In genomic region chr6:15948930-15949900, GRCh38 we compare ENCODE assay signal across 11 cellular contexts.
DNase-seq lines count a peak whose midpoint lies in the region; ATAC-seq, FAIRE-seq and TF ChIP-seq lines count a peak whose summit lies in the region.
"Had no signal": no experiment of that assay in that cellular context is flagged by ENCODE, and none has a peak within 500 bp of the region (broad histone marks: within the 10 kb centered on the region; RNA-seq: fewer than 3 reads in every experiment).

No MANE protein-coding gene starts in this region.

- no peak overlapping the region for H3K9ac ChIP-seq in H1 (replicated peaks in 1 of 4; ENCODE audit: extremely low read depth in 1 of 4, low read depth in 3 of 4, low read length in 3 of 4)

- H3K56ac ChIP-seq in H1 (replicated peaks; ENCODE audit: insufficient read length, low read depth, low read length), result no peak overlapping the region

- no peaks in the 10 kb centered on the region for H3K36me3 ChIP-seq in H1 (ENCODE audit: control insufficient read depth in 2 of 4, insufficient read depth in 4 of 4, low read length in 3 of 4)

- no peak overlapping the region for H3K23ac ChIP-seq in H1 (ENCODE audit: insufficient read length)

- ATAC-seq in HG02870 (IDR thresholded peaks at IDR 0.05; ENCODE audit: unreplicated experiment), result no peak
- ATAC-seq in activated CD4-positive, CD25-positive, alpha-beta regulatory T cell treated with anti-CD3 and anti-CD28 coated beads, Interleukin-2, amount 50 U/mL, for 24 hours, result no peak
- ATAC-seq in GM18909 (IDR thresholded peaks at IDR 0.05; ENCODE audit: poor library complexity, unreplicated experiment), result no peak
- ATAC-seq: HCT116 had no signal

- no peak overlapping the region for H2BK12ac ChIP-seq in H1 (ENCODE audit: low read depth, low read length)

- H3K18ac ChIP-seq in H1 (ENCODE audit: extremely low read depth, low read length), result no peak overlapping the region

- CTCF ChIA-PET in H1 (lab: Charles Lee; ENCODE audit: partially characterized antibody), result interaction anchor here (0.6 to 1.6 kb wide), 2 partner anchors 54 to 57 kb away, joined by 3 read pairs; no protein-coding TSS in a partner anchor

- no peak for TF ChIP-seq RAD21 in H1 (IDR thresholded peaks at IDR 0.05 in 1 of 2, conservative IDR thresholded peaks at IDR 0.05 in 1 of 2; ENCODE audit: low read depth in 2 of 2, low read length in 2 of 2)

- H2BK120ac ChIP-seq in H1 (replicated peaks; ENCODE audit: low read depth, low read length), result no peak overlapping the region

- no peak overlapping the region for H3K4me2 ChIP-seq in H1 (ENCODE audit: insufficient read depth in 1 of 2, low read depth in 2 of 2, low read length in 2 of 2)

- H4K8ac ChIP-seq in H1 (ENCODE audit: extremely low read depth, insufficient read depth, low read length), result no peak overlapping the region

- no peaks in the 10 kb centered on the region for H3K79me2 ChIP-seq in H1 (ENCODE audit: control insufficient read depth in 1 of 2, insufficient read depth in 2 of 2, low read length in 2 of 2)

- no peak overlapping the region for H2AK5ac ChIP-seq in H1 (ENCODE audit: low read depth, low read length)

- no peak for TF ChIP-seq CTCF in H1 (IDR thresholded peaks at IDR 0.05; ENCODE audit: control extremely low read depth in 1 of 3, insufficient read depth in 1 of 3, low read depth in 1 of 3, low read length in 3 of 3)

- H2BK5ac ChIP-seq in H1 (ENCODE audit: low read depth, low read length), result no peak overlapping the region

- H2BK20ac ChIP-seq in H1 (ENCODE audit: low read length), result no peak overlapping the region

- no peak overlapping the region for H3K4ac ChIP-seq in H1 (replicated peaks; ENCODE audit: insufficient read length, low read depth, low read length)

- H3K4me1 ChIP-seq in H1 (replicated peaks in 1 of 4; ENCODE audit: control insufficient read depth in 3 of 4, insufficient read depth in 4 of 4, low read length in 3 of 4), result peaks cover 2 to 18% (median 8%) of the 10 kb centered on the region in 4 experiments; a peak in 5 of 7 replicates

- H4K91ac ChIP-seq in H1 (replicated peaks; ENCODE audit: insufficient read length, low read length), result no peak overlapping the region

- H3K27me3 ChIP-seq in H1 (replicated peaks in 1 of 4; ENCODE audit: control insufficient read depth in 3 of 4, extremely low read depth in 1 of 4, insufficient read depth in 3 of 4, low read length in 3 of 4), result no peaks in the 10 kb centered on the region

- H4K5ac ChIP-seq in H1 (ENCODE audit: insufficient read length, low read depth, low read length), result no peak overlapping the region

- H2BK15ac ChIP-seq in H1 (ENCODE audit: low read length), result no peak overlapping the region

- POLR2A ChIA-PET in H1 (lab: Charles Lee; ENCODE audit: partially characterized antibody), result no interaction called here

- no peak overlapping the region for H3K27ac ChIP-seq in H1 (ENCODE audit: low read depth, low read length)

- WGBS in H1 (ENCODE audit: extremely low coverage in 1 of 2, insufficient coverage in 1 of 2, insufficient read length in 1 of 2, insufficient replicate concordance in 2 of 2, low coverage in 1 of 2, low lambda C conversion rate in 2 of 2, missing lambda C conversion rate in 1 of 2), 2 experiments, result 77% methylated on average over 10 of the region's 10 CpGs; no CpG with 5 or more reads in 1 of the 2 experiments

- FAIRE-seq in H1 (lab: Jason Lieb, UNC), result no peak

- H4K20me1 ChIP-seq in H1 (replicated peaks in 1 of 2; ENCODE audit: control insufficient read depth in 1 of 2, insufficient read depth in 2 of 2, low read length in 2 of 2), result no peaks in the 10 kb centered on the region

- H2AFZ ChIP-seq in H1 (ENCODE audit: low read length), result peak overlapping the region; percentile 85

- H3K23me2 ChIP-seq in H1 (ENCODE audit: low read depth, low read length), result no peaks in the 10 kb centered on the region

- TF ChIP-seq EP300 in H1 (IDR thresholded peaks at IDR 0.05; ENCODE audit: borderline replicate concordance in 1 of 2, low read depth in 2 of 2, low read length in 2 of 2), result no peak

- no peak overlapping the region for H3K14ac ChIP-seq in H1 (ENCODE audit: insufficient read length)

- no peaks in the 10 kb centered on the region for H3K9me3 ChIP-seq in H1 (ENCODE audit: insufficient read depth in 2 of 2, low read depth in 1 of 2, low read length in 1 of 2)

- no peaks in the 10 kb centered on the region for H3K79me1 ChIP-seq in H1 (ENCODE audit: low read depth, low read length)

- DNase-seq in HT1080 (ENCODE audit: low read depth) (peak; percentile 74), NCI-H345 treated with DMSO at 0.1 percent for 48 hours (lab: John Stamatoyannopoulos, UW; ENCODE audit: unreplicated experiment) (peak; percentile 71), H1 (ENCODE audit: low read depth in 1 of 2, low spot score in 2 of 2) (no peak), retina (peak; percentile 34), T-helper 1 cell (no peak)
- DNase-seq: caudate nucleus, KBM-7 had no signal

- H3K4me3 ChIP-seq in H1 (ENCODE audit: extremely low read depth in 1 of 4, insufficient read depth in 2 of 4, low read depth in 3 of 4, low read length in 4 of 4), result no peak overlapping the region

- no peak for TF ChIP-seq POLR2A in H1 (IDR thresholded peaks at IDR 0.05; ENCODE audit: control extremely low read depth in 1 of 2, low read depth in 2 of 2, low read length in 2 of 2)

TF ChIP-seq in H1, 55 proteins besides CTCF, POLR2A, EP300 and RAD21:
- TF ChIP-seq SIN3A (conservative IDR thresholded peaks at IDR 0.05 in 1 of 2, IDR thresholded peaks at IDR 0.05 in 1 of 2; ENCODE audit: low read depth in 1 of 2, low read length in 2 of 2), result no peak
- TF ChIP-seq SAP30 (IDR thresholded peaks at IDR 0.05; ENCODE audit: insufficient read depth, insufficient replicate concordance, low read length), result no peak
- TF ChIP-seq USF2 (IDR thresholded peaks at IDR 0.05; ENCODE audit: low read length), result no peak
- no peak for TF ChIP-seq E2F6 (IDR thresholded peaks at IDR 0.05)
- TF ChIP-seq GTF2F1 (IDR thresholded peaks at IDR 0.05; ENCODE audit: borderline replicate concordance, low read depth, low read length), result no peak
- TF ChIP-seq SP4 (IDR thresholded peaks at IDR 0.05; ENCODE audit: low read length), result no peak
- TF ChIP-seq RXRA (IDR thresholded peaks at IDR 0.05; ENCODE audit: insufficient read depth, low read depth, low read length), result no peak
- no peak for TF ChIP-seq EGR1 (IDR thresholded peaks at IDR 0.05; ENCODE audit: borderline replicate concordance, low read depth, low read length)

Comparison
In these comparisons a context has a peak if more than half of its experiments do, and no peak if none do; other contexts are left out.
1. DNase-seq: peak in HT1080 (single experiment), NCI-H345 treated with DMSO at 0.1 percent for 48 hours (single experiment) and retina (single experiment); none in H1 (0 of 2) and T-helper 1 cell (0 of 5).